In genomic region chr3:9416139-9416780, GRCh38 we compare ENCODE assay signal across 13 cellular contexts. TPM values are rescaled to one million over a fixed set of nuclear protein-coding genes. Genes with fewer than 3 reads are reported as not detected.
A peak's percentile ranks its signal among the peaks of the same experiment; 100 is the strongest.
DNase-seq lines count a peak whose midpoint lies in the region; ATAC-seq and TF ChIP-seq lines count a peak whose summit lies in the region.
"Had no signal": no experiment of that assay in that cellular context is flagged by ENCODE, and none has a peak within 500 bp of the region (broad histone marks: within the 10 kb centered on the region; RNA-seq: fewer than 3 reads in every experiment).

No MANE protein-coding gene starts in this region.

- no peak for ATAC-seq in GM19467 (IDR thresholded peaks at IDR 0.05; ENCODE audit: unreplicated experiment)
- ATAC-seq: HCT116 had no signal

- in situ Hi-C loops in brain microvascular endothelial cell (cut with HindIII; ENCODE audit: low pct_ligation_motif_present, low sequenced_read_pairs): no loop called here

- no peak overlapping the region for H3K4me3 ChIP-seq in brain microvascular endothelial cell (ENCODE audit: low read depth, low read length)
- H3K4me3 ChIP-seq in liver (ENCODE audit: low read depth in 1 of 3, low read length in 3 of 3): no peak overlapping the region
- H3K4me3 ChIP-seq in prostate gland: no peak overlapping the region
- H3K4me3 ChIP-seq in MM.1S (ENCODE audit: low read length): no peak overlapping the region

- TF ChIP-seq CTCF in 22Rv1 (IDR thresholded peaks at IDR 0.05): no peak
- no peak for TF ChIP-seq CTCF in brain microvascular endothelial cell (IDR thresholded peaks at IDR 0.05; ENCODE audit: low read depth, low read length, missing control alignments)
- TF ChIP-seq CTCF in liver (IDR thresholded peaks at IDR 0.05; ENCODE audit: low read depth, low read length, missing input control): no peak
- no peak for TF ChIP-seq CTCF in prostate gland (IDR thresholded peaks at IDR 0.05)
- no peak for TF ChIP-seq CTCF in MM.1S (IDR thresholded peaks at IDR 0.05; ENCODE audit: low read length)

- H3F3A ChIP-seq in MM.1S (ENCODE audit: insufficient read depth, low read length): 0 out of 2 replicates have a peak, but pooled peaks cover 3% of the 10 kb centered on the region

- intact Hi-C loops in prostate gland (cut with DNase I): no loop called here

- H3K27me3 ChIP-seq in brain microvascular endothelial cell (replicated peaks) (no peaks in the 10 kb centered on the region), liver (ENCODE audit: control insufficient read depth in 4 of 4, insufficient read depth in 4 of 4, low read length in 3 of 4) (no peaks in the 10 kb centered on the region), prostate gland (replicated peaks; ENCODE audit: insufficient read depth) (no peaks in the 10 kb centered on the region), MM.1S (replicated peaks; ENCODE audit: insufficient read depth, low read length) (no peaks in the 10 kb centered on the region)

- no peak for TF ChIP-seq POLR2A in prostate gland (IDR thresholded peaks at IDR 0.05)

- H3K4me1 ChIP-seq in liver (ENCODE audit: control insufficient read depth in 4 of 4, insufficient read depth in 4 of 4, low read length in 3 of 4): peaks cover 16 to 52% (median 40%) of the 10 kb centered on the region in 4 donors
- H3K4me1 ChIP-seq in prostate gland (replicated peaks): no peaks in the 10 kb centered on the region
- H3K4me1 ChIP-seq in MM.1S (ENCODE audit: low read length): no peaks in the 10 kb centered on the region

- TF ChIP-seq RAD21 in liver (IDR thresholded peaks at IDR 0.05): no peak

- H3K4me3 Mint-ChIP-seq in immature natural killer cell: no peak overlapping the region
- H3K4me3 Mint-ChIP-seq: type B pancreatic cell had no signal

- no peak overlapping the region for H3K4me2 ChIP-seq in MM.1S (ENCODE audit: low read depth, low read length)

- no peaks in the 10 kb centered on the region for H3K9me3 ChIP-seq in liver (ENCODE audit: control insufficient read depth in 4 of 4, low read length in 3 of 4)
- no peaks in the 10 kb centered on the region for H3K9me3 ChIP-seq in prostate gland
- no peaks in the 10 kb centered on the region for H3K9me3 ChIP-seq in MM.1S (replicated peaks; ENCODE audit: insufficient read depth, low read length)

- no peaks in the 10 kb centered on the region for H3K9me2 ChIP-seq in MM.1S (replicated peaks; ENCODE audit: insufficient read depth, low read length)

- H2AFZ ChIP-seq in MM.1S (ENCODE audit: low read length): no peak overlapping the region

- no peaks in the 10 kb centered on the region for H3K9me3 Mint-ChIP-seq in immature natural killer cell
- H3K9me3 Mint-ChIP-seq: type B pancreatic cell had no signal

- 0 out of 2 replicates have a peak overlapping the region, but pooled peaks have one; percentile 9 for H3K27ac ChIP-seq in 22Rv1
- H3K27ac ChIP-seq in brain microvascular endothelial cell: peak overlapping the region; percentile 31
- peak overlapping the region in 1 of 2 donors; percentile 68 for H3K27ac ChIP-seq in liver (ENCODE audit: low read depth in 1 of 2, low read length in 2 of 2)
- no peak overlapping the region for H3K27ac ChIP-seq in prostate gland
- no peak overlapping the region for H3K27ac ChIP-seq in MM.1S (ENCODE audit: low read length)

- H3K9ac ChIP-seq in liver (ENCODE audit: low read depth in 1 of 2, low read length in 2 of 2) (no peak overlapping the region), MM.1S (ENCODE audit: low read length) (no peak overlapping the region)

- H3K27me3 Mint-ChIP-seq in immature natural killer cell (ENCODE audit: low read depth in 3 of 3): peaks cover 0 to 1% (median 0%) of the 10 kb centered on the region in 3 donors
- H3K27me3 Mint-ChIP-seq: type B pancreatic cell had no signal

- peaks cover 0 to 5% (median 0%) of the 10 kb centered on the region in 3 donors for H3K36me3 Mint-ChIP-seq in immature natural killer cell

- DNase-seq in EL: peak; percentile 46
- no peak for DNase-seq in brain microvascular endothelial cell
- no peak for DNase-seq in prostate gland (ENCODE audit: low spot score)
- DNase-seq in immature natural killer cell: no peak
- no peak for DNase-seq in MM.1S
- DNase-seq: NCI-H2029 treated with DMSO at 0.1 percent for 48 hours; NK-92 treated with Interleukin-12 subunit alpha and Interleukin-12 subunit beta, amount 100 ng/mL, for 24 hours; T-helper 2 cell had no signal

- H3K79me2 ChIP-seq in MM.1S (ENCODE audit: low read length): peaks cover 100% of the 10 kb centered on the region

- 46% methylated on average over 3 of the region's 3 CpGs for WGBS in liver
- WGBS in prostate gland: 38% methylated on average over 3 of the region's 3 CpGs

- peaks cover 54 to 85% of the 10 kb centered on the region in 2 donors for H3K4me1 Mint-ChIP-seq in immature natural killer cell

- H3K27ac Mint-ChIP-seq in immature natural killer cell: peak overlapping the region in 3 of 6 donors; percentile 16 to 63 (median 29)
- H3K27ac Mint-ChIP-seq: type B pancreatic cell had no signal

- H4K20me1 ChIP-seq in MM.1S (ENCODE audit: insufficient read depth, low read length): peaks cover 53% of the 10 kb centered on the region

- H3K36me3 ChIP-seq in brain microvascular endothelial cell (replicated peaks) (peaks cover 8% of the 10 kb centered on the region), liver (ENCODE audit: control insufficient read depth in 4 of 4, insufficient read depth in 3 of 4, low read depth in 1 of 4, low read length in 3 of 4) (no peaks in the 10 kb centered on the region), prostate gland (no peaks in the 10 kb centered on the region), MM.1S (replicated peaks; ENCODE audit: insufficient read depth, low read length) (no peaks in the 10 kb centered on the region; the same call in 1 of the 2 replicates)

TF ChIP-seq in liver, 16 proteins besides CTCF, POLR2A, EP300 and RAD21:
- TF ChIP-seq ZBTB33 (IDR thresholded peaks at IDR 0.05): no peak
- TF ChIP-seq NR2F2 (IDR thresholded peaks at IDR 0.05): peak; percentile 8
- TF ChIP-seq YY1 (IDR thresholded peaks at IDR 0.05): no peak
- no peak for TF ChIP-seq MAX (IDR thresholded peaks at IDR 0.05)
- no peak for TF ChIP-seq TAF1 (conservative IDR thresholded peaks at IDR 0.05)
- peak; percentile 71 for TF ChIP-seq FOXA2 (IDR thresholded peaks at IDR 0.05)
- no peak for TF ChIP-seq HNF4G (IDR thresholded peaks at IDR 0.05)
- no peak for TF ChIP-seq FOXA1 (IDR thresholded peaks at IDR 0.05)
- TF ChIP-seq ATF3 (IDR thresholded peaks at IDR 0.05): peak; percentile 10
- TF ChIP-seq HNF4A (conservative IDR thresholded peaks at IDR 0.05): peak; percentile 75 to 84
- peak; percentile 29 to 71 for TF ChIP-seq RXRA (IDR thresholded peaks at IDR 0.05)

RNA-seq across cellular contexts. Expression of gene SETD5, which starts 18.8 kb away (rescaled TPM):
- total RNA-seq in liver (10 to 100 TPM; 20.6 to 76.6 TPM), prostate gland (100 to 1,000 TPM in 1 of 2 donors, 10 to 100 TPM in 1; 58.4 to 118 TPM)
- polyA plus RNA-seq in liver (10 to 100 TPM; 17.9 to 28.0 TPM), immature natural killer cell (10 to 100 TPM; 13.7 to 50.2 (median 19.2) TPM)

RNA-seq across cellular contexts. Expression of gene THUMPD3, which starts 53.4 kb away (rescaled TPM):
- 10 to 100 TPM; 21.9 to 24.5 TPM for total RNA-seq in liver
- 10 to 100 TPM; 20.1 to 21.4 TPM for polyA plus RNA-seq in liver
- 10 to 100 TPM; 28.8 to 38.7 TPM for total RNA-seq in prostate gland
- polyA plus RNA-seq in immature natural killer cell: 10 to 100 TPM; 13.2 to 23.1 (median 15.3) TPM

Comparison
In these comparisons a context has a peak if more than half of its experiments do, and no peak if none do; other contexts are left out.
1. H3K27ac ChIP-seq: peak in 22Rv1 (single experiment) and brain microvascular endothelial cell (single experiment); none in prostate gland (0 of 2) and MM.1S (single experiment).